1 cellular context compared by ENCODE assay signal in the genomic region with DNA sequence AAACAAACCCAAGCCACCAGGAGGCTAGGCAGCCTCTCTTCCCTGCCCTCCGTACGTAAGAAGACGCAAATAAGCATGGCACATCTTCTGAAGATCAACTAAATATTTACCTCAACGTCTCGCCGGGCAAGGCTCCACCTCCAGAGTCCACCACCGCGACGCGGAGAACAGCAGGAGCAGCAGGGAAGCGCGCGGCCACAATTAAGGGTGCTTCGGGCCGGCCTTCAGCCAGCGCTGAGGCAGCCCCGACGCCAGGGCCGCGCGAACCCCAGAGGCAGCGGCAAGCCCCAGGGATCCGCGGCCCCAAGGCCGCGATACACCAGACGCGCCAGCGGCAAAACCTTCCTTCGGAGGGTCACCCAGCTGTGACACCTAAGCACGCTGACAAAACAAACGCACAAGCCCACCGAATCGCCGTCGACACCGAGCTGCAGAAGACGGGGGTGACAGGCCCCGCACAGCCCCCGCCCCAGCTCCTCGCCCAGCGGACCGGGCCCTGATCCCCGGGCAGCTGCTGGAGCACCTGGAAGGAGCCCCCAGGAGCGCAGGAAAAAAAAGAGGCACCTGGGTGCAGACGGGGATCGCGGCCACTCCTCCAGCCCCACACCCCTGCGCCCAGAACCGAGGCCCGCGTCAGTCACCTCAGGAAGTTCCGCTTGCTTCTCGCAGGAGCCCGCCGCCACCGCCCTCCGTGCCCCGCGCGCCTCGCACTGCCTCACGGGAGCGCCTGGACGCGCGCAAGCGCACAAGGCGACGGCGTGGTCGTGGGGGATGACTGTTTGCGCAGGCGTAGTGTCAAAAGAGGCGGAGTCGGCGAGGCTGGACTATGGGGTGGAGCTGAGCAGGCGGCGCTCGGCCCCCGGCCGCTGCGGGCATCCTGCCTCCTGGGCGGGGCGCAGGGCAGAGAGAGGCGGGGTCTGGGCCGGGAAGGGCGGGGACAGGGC.
TF ChIP-seq lines count a peak whose summit lies in the region.

HAUS3 (minus strand) TSS at position 712 of the 944 bp plus-strand sequence. CDS start 1,175 bp downstream, outside the sequence.
POLN (minus strand) TSS at position 712 of the 944 bp plus-strand sequence. CDS start 12,890 bp downstream, outside the sequence.

TF ChIP-seq in HepG2, 621 proteins besides CTCF, POLR2A, EP300 and RAD21 (continued from another document and continues in another):
- TF ChIP-seq ZNF460 (CRISPR knock-in tag; IDR thresholded peaks at IDR 0.05; ENCODE audit: borderline replicate concordance) (no peak), NFKB2 (CRISPR knock-in tag; IDR thresholded peaks at IDR 0.05; ENCODE audit: borderline replicate concordance) (peak; percentile 46; the same call in 1 of the 2 replicates), EED (CRISPR knock-in tag; IDR thresholded peaks at IDR 0.05) (peak; percentile 74; the same call in 1 of the 2 replicates), IKZF1 (IDR thresholded peaks at IDR 0.05) (no peak), XBP1 (CRISPR knock-in tag; IDR thresholded peaks at IDR 0.05) (no peak), HINFP (CRISPR knock-in tag; IDR thresholded peaks at IDR 0.05; ENCODE audit: low read depth) (no peak), MBD4 (IDR thresholded peaks at IDR 0.05; ENCODE audit: borderline replicate concordance, low read length) (no peak), ZNF674 (CRISPR knock-in tag; IDR thresholded peaks at IDR 0.05; ENCODE audit: low read depth) (0 out of 2 replicates have a peak, but pooled peaks have one; percentile 32), ZNF207 (IDR thresholded peaks at IDR 0.05; ENCODE audit: borderline replicate concordance) (no peak), ZNF550 (CRISPR knock-in tag; IDR thresholded peaks at IDR 0.05; ENCODE audit: borderline replicate concordance) (no peak), ZNF281 (CRISPR knock-in tag; IDR thresholded peaks at IDR 0.05; ENCODE audit: borderline replicate concordance) (0 out of 2 replicates have a peak, but pooled peaks have one; percentile 50), CBX1 (IDR thresholded peaks at IDR 0.05; ENCODE audit: low read depth) (peak; percentile 26), NR2F2 (IDR thresholded peaks at IDR 0.05; ENCODE audit: borderline replicate concordance, low read depth) (no peak), ZBTB42 (CRISPR knock-in tag; IDR thresholded peaks at IDR 0.05) (peak; percentile 81; the same call in 1 of the 2 replicates), E2F1 (CRISPR knock-in tag; IDR thresholded peaks at IDR 0.05) (no peak), PCBP1 (IDR thresholded peaks at IDR 0.05; ENCODE audit: borderline replicate concordance, low read depth, low read length) (no peak), MAFK (conservative IDR thresholded peaks at IDR 0.05 in 1 of 2, IDR thresholded peaks at IDR 0.05 in 1 of 2; ENCODE audit: low read length in 2 of 2) (no peak), HNRNPK (IDR thresholded peaks at IDR 0.05; ENCODE audit: low read depth, low read length, poor library complexity, severe bottlenecking) (peak; percentile 80), ZNF264 (CRISPR knock-in tag; IDR thresholded peaks at IDR 0.05) (0 out of 2 replicates have a peak, but pooled peaks have one; percentile 12), ZNF124 (CRISPR knock-in tag; IDR thresholded peaks at IDR 0.05) (no peak), PCBP2 (optimal IDR thresholded peaks at IDR 0.05; ENCODE audit: low read depth, low read length, poor library complexity, severe bottlenecking) (no peak), PPARG (CRISPR knock-in tag; conservative IDR thresholded peaks at IDR 0.05) (no peak), WIZ (CRISPR knock-in tag; IDR thresholded peaks at IDR 0.05) (no peak), SMC3 (IDR thresholded peaks at IDR 0.05; ENCODE audit: low read length) (no peak), ZNF547 (CRISPR knock-in tag; IDR thresholded peaks at IDR 0.05) (peak; percentile 46; the same call in 1 of the 2 replicates), ZKSCAN8 (CRISPR knock-in tag; IDR thresholded peaks at IDR 0.05; ENCODE audit: borderline replicate concordance) (no peak), ZNF577 (CRISPR knock-in tag; IDR thresholded peaks at IDR 0.05; ENCODE audit: borderline replicate concordance, low read depth) (no peak), ZNF563 (CRISPR knock-in tag; IDR thresholded peaks at IDR 0.05) (0 out of 2 replicates have a peak, but pooled peaks have one; percentile 17), SMAD9 (CRISPR knock-in tag; IDR thresholded peaks at IDR 0.05) (no peak), ZNF256 (CRISPR knock-in tag; conservative IDR thresholded peaks at IDR 0.05) (no peak; the same call in 1 of the 2 replicates), ZUFSP (CRISPR knock-in tag; IDR thresholded peaks at IDR 0.05; ENCODE audit: borderline replicate concordance) (no peak), SALL1 (CRISPR knock-in tag; IDR thresholded peaks at IDR 0.05) (peak; percentile 46), ZNF878 (CRISPR knock-in tag; IDR thresholded peaks at IDR 0.05) (peak; percentile 58; the same call in 1 of the 2 replicates), ELF4 (CRISPR knock-in tag; IDR thresholded peaks at IDR 0.05; ENCODE audit: borderline replicate concordance) (no peak), MEIS1 (CRISPR knock-in tag; IDR thresholded peaks at IDR 0.05; ENCODE audit: borderline replicate concordance) (peak; percentile 78; the same call in 1 of the 2 replicates), FOXP1 (IDR thresholded peaks at IDR 0.05) (no peak), FOXP1 (CRISPR knock-in tag; IDR thresholded peaks at IDR 0.05) (no peak)
- TF ChIP-seq, protein P1, sequence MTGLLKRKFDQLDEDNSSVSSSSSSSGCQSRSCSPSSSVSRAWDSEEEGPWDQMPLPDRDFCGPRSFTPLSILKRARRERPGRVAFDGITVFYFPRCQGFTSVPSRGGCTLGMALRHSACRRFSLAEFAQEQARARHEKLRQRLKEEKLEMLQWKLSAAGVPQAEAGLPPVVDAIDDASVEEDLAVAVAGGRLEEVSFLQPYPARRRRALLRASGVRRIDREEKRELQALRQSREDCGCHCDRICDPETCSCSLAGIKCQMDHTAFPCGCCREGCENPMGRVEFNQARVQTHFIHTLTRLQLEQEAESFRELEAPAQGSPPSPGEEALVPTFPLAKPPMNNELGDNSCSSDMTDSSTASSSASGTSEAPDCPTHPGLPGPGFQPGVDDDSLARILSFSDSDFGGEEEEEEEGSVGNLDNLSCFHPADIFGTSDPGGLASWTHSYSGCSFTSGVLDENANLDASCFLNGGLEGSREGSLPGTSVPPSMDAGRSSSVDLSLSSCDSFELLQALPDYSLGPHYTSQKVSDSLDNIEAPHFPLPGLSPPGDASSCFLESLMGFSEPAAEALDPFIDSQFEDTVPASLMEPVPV (CRISPR knock-in tag; IDR thresholded peaks at IDR 0.05) = no peak
- TF ChIP-seq, protein P2, sequence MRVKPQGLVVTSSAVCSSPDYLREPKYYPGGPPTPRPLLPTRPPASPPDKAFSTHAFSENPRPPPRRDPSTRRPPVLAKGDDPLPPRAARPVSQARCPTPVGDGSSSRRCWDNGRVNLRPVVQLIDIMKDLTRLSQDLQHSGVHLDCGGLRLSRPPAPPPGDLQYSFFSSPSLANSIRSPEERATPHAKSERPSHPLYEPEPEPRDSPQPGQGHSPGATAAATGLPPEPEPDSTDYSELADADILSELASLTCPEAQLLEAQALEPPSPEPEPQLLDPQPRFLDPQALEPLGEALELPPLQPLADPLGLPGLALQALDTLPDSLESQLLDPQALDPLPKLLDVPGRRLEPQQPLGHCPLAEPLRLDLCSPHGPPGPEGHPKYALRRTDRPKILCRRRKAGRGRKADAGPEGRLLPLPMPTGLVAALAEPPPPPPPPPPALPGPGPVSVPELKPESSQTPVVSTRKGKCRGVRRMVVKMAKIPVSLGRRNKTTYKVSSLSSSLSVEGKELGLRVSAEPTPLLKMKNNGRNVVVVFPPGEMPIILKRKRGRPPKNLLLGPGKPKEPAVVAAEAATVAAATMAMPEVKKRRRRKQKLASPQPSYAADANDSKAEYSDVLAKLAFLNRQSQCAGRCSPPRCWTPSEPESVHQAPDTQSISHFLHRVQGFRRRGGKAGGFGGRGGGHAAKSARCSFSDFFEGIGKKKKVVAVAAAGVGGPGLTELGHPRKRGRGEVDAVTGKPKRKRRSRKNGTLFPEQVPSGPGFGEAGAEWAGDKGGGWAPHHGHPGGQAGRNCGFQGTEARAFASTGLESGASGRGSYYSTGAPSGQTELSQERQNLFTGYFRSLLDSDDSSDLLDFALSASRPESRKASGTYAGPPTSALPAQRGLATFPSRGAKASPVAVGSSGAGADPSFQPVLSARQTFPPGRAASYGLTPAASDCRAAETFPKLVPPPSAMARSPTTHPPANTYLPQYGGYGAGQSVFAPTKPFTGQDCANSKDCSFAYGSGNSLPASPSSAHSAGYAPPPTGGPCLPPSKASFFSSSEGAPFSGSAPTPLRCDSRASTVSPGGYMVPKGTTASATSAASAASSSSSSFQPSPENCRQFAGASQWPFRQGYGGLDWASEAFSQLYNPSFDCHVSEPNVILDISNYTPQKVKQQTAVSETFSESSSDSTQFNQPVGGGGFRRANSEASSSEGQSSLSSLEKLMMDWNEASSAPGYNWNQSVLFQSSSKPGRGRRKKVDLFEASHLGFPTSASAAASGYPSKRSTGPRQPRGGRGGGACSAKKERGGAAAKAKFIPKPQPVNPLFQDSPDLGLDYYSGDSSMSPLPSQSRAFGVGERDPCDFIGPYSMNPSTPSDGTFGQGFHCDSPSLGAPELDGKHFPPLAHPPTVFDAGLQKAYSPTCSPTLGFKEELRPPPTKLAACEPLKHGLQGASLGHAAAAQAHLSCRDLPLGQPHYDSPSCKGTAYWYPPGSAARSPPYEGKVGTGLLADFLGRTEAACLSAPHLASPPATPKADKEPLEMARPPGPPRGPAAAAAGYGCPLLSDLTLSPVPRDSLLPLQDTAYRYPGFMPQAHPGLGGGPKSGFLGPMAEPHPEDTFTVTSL (CRISPR knock-in tag; IDR thresholded peaks at IDR 0.05; ENCODE audit: borderline replicate concordance) = no peak
- TF ChIP-seq, protein P3, sequence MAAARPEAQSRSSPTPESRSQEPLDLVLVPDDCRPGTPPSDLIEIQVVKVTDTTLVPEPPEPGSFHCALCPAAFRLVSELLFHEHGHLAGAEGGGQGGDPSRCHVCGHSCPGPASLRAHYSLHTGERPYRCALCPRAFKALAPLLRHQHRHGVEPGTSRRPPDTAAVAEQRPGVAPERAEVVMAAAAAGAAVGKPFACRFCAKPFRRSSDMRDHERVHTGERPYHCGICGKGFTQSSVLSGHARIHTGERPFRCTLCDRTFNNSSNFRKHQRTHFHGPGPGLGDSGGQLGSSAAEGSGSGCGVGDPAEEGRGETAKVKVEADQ (CRISPR knock-in tag; IDR thresholded peaks at IDR 0.05; ENCODE audit: borderline replicate concordance) = no peak
